ENCODE assay signal across 29 cellular contexts in genomic region chr10:27391916-27392315, GRCh38.
"Had no signal": no experiment of that assay in that cellular context is flagged by ENCODE, and none has a peak within 500 bp of the region (broad histone marks: within the 10 kb centered on the region; RNA-seq: fewer than 3 reads in every experiment).

No MANE protein-coding gene starts in this region.

- H3K4me1 ChIP-seq: esophagus muscularis mucosa, heart right ventricle, lower lobe of right lung, prostate gland, right atrium auricular region, transverse colon, upper lobe of right lung, uterus had no signal

- H3K9me3 ChIP-seq: esophagus muscularis mucosa, lower lobe of right lung, mucosa of descending colon, neutrophil, prostate gland, right atrium auricular region, suprapubic skin, transverse colon, upper lobe of right lung, uterus had no signal

- H3K27me3 ChIP-seq: esophagus muscularis mucosa, neutrophil, right atrium auricular region, suprapubic skin, transverse colon, upper lobe of right lung, uterus had no signal

- H3K36me3 ChIP-seq: esophagus muscularis mucosa, heart right ventricle, lower lobe of right lung, neutrophil, prostate gland, right atrium auricular region, suprapubic skin, transverse colon, upper lobe of right lung, uterus had no signal

- ATAC-seq: heart right ventricle; left ventricle myocardium superior; lower lobe of right lung; mucosa of descending colon; natural killer cell treated with Interleukin-12 subunit alpha and Interleukin-12 subunit beta and Interleukin-15 and Interleukin-18, amount 100 ng/mL, for 72 hours; sciatic nerve; stimulated activated naive CD8-positive, alpha-beta T cell treated with anti-CD3 and anti-CD28 coated beads, Interleukin-15, amount 100 ng/mL, for 72 hours; upper lobe of right lung had no signal

- H3K27ac ChIP-seq: dorsolateral prefrontal cortex, esophagus muscularis mucosa, heart right ventricle, lower lobe of right lung, neutrophil, prostate gland, right atrium auricular region, suprapubic skin, transverse colon, upper lobe of right lung, uterus had no signal

- DNase-seq: dorsolateral prefrontal cortex; effector CD4-positive, alpha-beta T cell; foreskin melanocyte; glutamatergic neuron; heart right ventricle; hippocampal formation; immature natural killer cell; islet precursor cell; left ventricle myocardium superior; lower lobe of right lung; mucosa of descending colon; naive B cell; stimulated activated CD4-positive, alpha-beta T cell treated with anti-CD3 and anti-CD28 coated beads, Interleukin-12 subunit alpha, Interleukin-12 subunit beta, amount 100 ng/mL, for 4 hours; stimulated activated CD4-positive, alpha-beta T cell treated with anti-CD3 and anti-CD28 coated beads, Interleukin-1b, Interleukin-23, amount 100 ng/mL, for 48 hours; stimulated activated CD4-positive, alpha-beta T cell treated with anti-CD3 and anti-CD28 coated beads, Interleukin-4, amount 100 ng/mL, for 1 hour; stimulated activated CD8-positive, alpha-beta memory T cell treated with anti-CD3 and anti-CD28 coated beads, Interleukin-4, amount 100 ng/mL, for 48 hours; stimulated activated naive CD4-positive, alpha-beta T cell; stimulated activated naive CD8-positive, alpha-beta T cell treated with anti-CD3 and anti-CD28 coated beads, Interleukin-15, amount 100 ng/mL, for 72 hours; transverse colon; upper lobe of right lung; uterus had no signal

- H3K4me2 ChIP-seq: smooth muscle cell had no signal

- H3K4me3 ChIP-seq: dorsolateral prefrontal cortex, esophagus muscularis mucosa, heart right ventricle, lower lobe of right lung, mucosa of descending colon, prostate gland, right atrium auricular region, smooth muscle cell, suprapubic skin, transverse colon, upper lobe of right lung, uterus had no signal
